Comparison of ENCODE assay signal across 17 cellular contexts in the genomic region with DNA sequence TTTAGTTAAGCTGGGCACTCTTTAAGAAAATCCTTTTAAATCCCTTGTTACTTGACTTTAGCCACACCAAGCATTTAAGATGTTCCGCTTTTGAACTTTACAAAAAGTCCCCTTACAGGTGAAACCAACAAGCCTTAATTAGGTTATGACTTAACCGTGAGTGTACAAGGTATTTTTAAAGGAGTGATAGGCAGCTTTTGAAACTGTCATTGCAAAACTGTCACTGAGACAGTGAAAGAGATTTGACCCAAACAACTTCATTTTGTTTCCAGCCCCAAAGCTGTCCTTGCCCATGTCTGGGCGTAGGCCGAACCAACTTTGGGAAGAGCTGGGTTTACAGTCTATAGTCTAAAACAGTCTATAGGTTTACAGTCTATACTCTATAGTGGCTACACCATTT.
A peak's percentile ranks its signal among the peaks of the same experiment; 100 is the strongest.
DNase-seq lines count a peak whose midpoint lies in the region; ATAC-seq and TF ChIP-seq lines count a peak whose summit lies in the region.
"Had no signal": no experiment of that assay in that cellular context is flagged by ENCODE, and none has a peak within 500 bp of the region (broad histone marks: within the 10 kb centered on the region; RNA-seq: fewer than 3 reads in every experiment).

No MANE protein-coding gene starts in this region.

- peak; percentile 41 for DNase-seq in GM06990 (ENCODE audit: extremely low read depth, insufficient read length)
- no peak for DNase-seq in RPMI8226
- DNase-seq in stimulated activated CD4-positive, alpha-beta T cell treated with anti-CD3 and anti-CD28 coated beads, Interleukin-4, amount 100 ng/mL, for 4 hours: no peak
- DNase-seq in activated gamma-delta T cell treated with Interleukin-2 at 50 U/mL for 16 hours: no peak
- DNase-seq in DMS79 treated with DMSO at 0.1 percent for 48 hours (lab: John Stamatoyannopoulos, UW): no peak
- DNase-seq: activated naive CD4-positive, alpha-beta T cell treated with anti-CD3 and anti-CD28 coated beads, Interleukin-2, amount 10 ng/mL, durations not matched to agents 7 days and 5 days; brain microvascular endothelial cell; CD4-positive, alpha-beta memory T cell; NCI-H1694; NCI-H69; right lobe of liver; stimulated activated CD4-positive, alpha-beta T cell treated with anti-CD3 and anti-CD28 coated beads, Interleukin-2, amount 100 ng/mL, for 24 hours; transverse colon had no signal

- peak; percentile 64 for ATAC-seq in GM18870 (IDR thresholded peaks at IDR 0.05; ENCODE audit: unreplicated experiment)
- ATAC-seq in GM21825 (IDR thresholded peaks at IDR 0.05; ENCODE audit: unreplicated experiment): peak; percentile 54
- peak; percentile 66 for ATAC-seq in HG03354 (IDR thresholded peaks at IDR 0.05; ENCODE audit: poor library complexity, severe bottlenecking, unreplicated experiment)
- ATAC-seq: right lobe of liver, WTC11 had no signal

- H3K27me3 ChIP-seq in GM06990 (replicated peaks; ENCODE audit: control insufficient read depth, insufficient read depth, low read length): no peaks in the 10 kb centered on the region
- H3K27me3 ChIP-seq: brain microvascular endothelial cell, right lobe of liver, transverse colon had no signal

- H3K4me3 ChIP-seq in GM06990 (replicated peaks; ENCODE audit: low read depth, low read length): no peak overlapping the region; the same call in 1 of the 2 replicates
- H3K4me3 ChIP-seq: right lobe of liver, transverse colon had no signal

- TF ChIP-seq CTCF in GM06990 (IDR thresholded peaks at IDR 0.05; ENCODE audit: insufficient read depth, low read length, poor library complexity, severe bottlenecking): no peak

- no peaks in the 10 kb centered on the region for H3K36me3 ChIP-seq in GM06990 (ENCODE audit: control insufficient read depth, insufficient read depth, low read length)
- H3K36me3 ChIP-seq: brain microvascular endothelial cell, right lobe of liver, transverse colon had no signal
